ENCODE assay signal across 10 cellular contexts in genomic region chr3:171192176-171192854, GRCh38.
DNase-seq lines count a peak whose midpoint lies in the region; ATAC-seq, FAIRE-seq and TF ChIP-seq lines count a peak whose summit lies in the region.
"Had no signal": no experiment of that assay in that cellular context is flagged by ENCODE, and none has a peak within 500 bp of the region (broad histone marks: within the 10 kb centered on the region; RNA-seq: fewer than 3 reads in every experiment).

No MANE protein-coding gene starts in this region.

- H3K27me3 Mint-ChIP-seq in CD14-positive monocyte (ENCODE audit: low read depth in 3 of 3) (no peaks in the 10 kb centered on the region), T-cell (no peaks in the 10 kb centered on the region)
- H3K27me3 Mint-ChIP-seq in CD4-positive, alpha-beta T cell: no peaks in the 10 kb centered on the region

- POLR2A ChIA-PET in T-cell (lab: Charles Lee): no interaction called here
- POLR2A ChIA-PET in CD4-positive, alpha-beta T cell (lab: Charles Lee): no interaction called here

- no peak for TF ChIP-seq CTCF in CD14-positive monocyte (IDR thresholded peaks at IDR 0.05)
- no peak for TF ChIP-seq CTCF in CD4-positive, alpha-beta T cell (IDR thresholded peaks at IDR 0.05)

- no peak overlapping the region for H3K27ac ChIP-seq in CD4-positive, alpha-beta T cell (ENCODE audit: low read depth, low read length)

- CTCF ChIA-PET in T-cell (lab: Charles Lee): interaction anchor here in 1 of 2 donors (1.0 kb wide), 1 partner anchor 580 kb away, joined by 3 read pairs; no protein-coding TSS in a partner anchor
- CTCF ChIA-PET in CD4-positive, alpha-beta T cell (lab: Charles Lee): no interaction called here

- in situ Hi-C loops in ACHN (cut with HindIII; ENCODE audit: low pct_ligation_motif_present, low pct_unique_long_range_greater_than_20kb, low sequenced_read_pairs): no loop called here

- intact Hi-C loops in CD14-positive monocyte (cut with micrococcal nuclease): no loop called here
- intact Hi-C loops in CD4-positive, alpha-beta T cell (cut with DNase I, micrococcal nuclease): no loop called here

- H3K4me1 Mint-ChIP-seq in CD14-positive monocyte (no peaks in the 10 kb centered on the region), T-cell (peaks cover 11 to 18% (median 12%) of the 10 kb centered on the region in 3 donors)
- peaks cover 14% of the 10 kb centered on the region for H3K4me1 Mint-ChIP-seq in CD4-positive, alpha-beta T cell (ENCODE audit: low read depth)

- peaks cover 0 to 3% (median 0%) of the 10 kb centered on the region in 7 donors for H3K9me3 Mint-ChIP-seq in CD14-positive monocyte
- no peaks in the 10 kb centered on the region for H3K9me3 Mint-ChIP-seq in T-cell
- H3K9me3 Mint-ChIP-seq in CD4-positive, alpha-beta T cell: no peaks in the 10 kb centered on the region

- H3K36me3 Mint-ChIP-seq in CD14-positive monocyte (peaks cover 0 to 2% of the 10 kb centered on the region in 2 donors), T-cell (peaks cover 53% of the 10 kb centered on the region)
- peaks cover 60% of the 10 kb centered on the region for H3K36me3 Mint-ChIP-seq in CD4-positive, alpha-beta T cell (ENCODE audit: low read depth)

- H3K9me3 ChIP-seq in CD4-positive, alpha-beta T cell (ENCODE audit: control insufficient read depth, low read length): no peaks in the 10 kb centered on the region

- peak; percentile 63 for ATAC-seq in esophagus mucosa
- ATAC-seq in T-cell (replicated peaks in 1 of 4): no peak
- no peak for ATAC-seq in CD4-positive, alpha-beta T cell (ENCODE audit: poor library complexity)
- ATAC-seq in HG02970 (IDR thresholded peaks at IDR 0.05; ENCODE audit: low FRiP score, unreplicated experiment): no peak
- ATAC-seq: sciatic nerve had no signal

- H3K27me3 ChIP-seq in CD4-positive, alpha-beta T cell (ENCODE audit: control insufficient read depth, insufficient read depth, low read length): no peaks in the 10 kb centered on the region

- FAIRE-seq in GM19239 (lab: Jason Lieb, UNC): peak; percentile 78

- H3K4me3 Mint-ChIP-seq in CD14-positive monocyte (no peak overlapping the region), T-cell (no peak overlapping the region)
- no peak overlapping the region for H3K4me3 Mint-ChIP-seq in CD4-positive, alpha-beta T cell

- DNase-seq in ACHN: peak; percentile 63
- no peak for DNase-seq in GM19239 (ENCODE audit: insufficient read length, low spot score)
- DNase-seq in RPMI7951 (ENCODE audit: low read depth): peak; percentile 98
- DNase-seq in CD14-positive monocyte (ENCODE audit: low spot score): no peak
- DNase-seq in T-cell: no peak
- no peak for DNase-seq in CD4-positive, alpha-beta T cell
- DNase-seq: SHP77 treated with DMSO at 0.1 percent for 48 hours had no signal

- H3K27ac Mint-ChIP-seq in CD14-positive monocyte (no peak overlapping the region), T-cell (no peak overlapping the region)
- H3K27ac Mint-ChIP-seq in CD4-positive, alpha-beta T cell: no peak overlapping the region

Comparison
In these comparisons a context has a peak if more than half of its experiments do, and no peak if none do; other contexts are left out.
1. DNase-seq: peak in ACHN (single experiment) and RPMI7951 (single experiment); none in GM19239 (single experiment), CD14-positive monocyte (single experiment), T-cell (0 of 34) and CD4-positive, alpha-beta T cell (0 of 10).